1 cellular context compared by ENCODE assay signal in the genomic region with DNA sequence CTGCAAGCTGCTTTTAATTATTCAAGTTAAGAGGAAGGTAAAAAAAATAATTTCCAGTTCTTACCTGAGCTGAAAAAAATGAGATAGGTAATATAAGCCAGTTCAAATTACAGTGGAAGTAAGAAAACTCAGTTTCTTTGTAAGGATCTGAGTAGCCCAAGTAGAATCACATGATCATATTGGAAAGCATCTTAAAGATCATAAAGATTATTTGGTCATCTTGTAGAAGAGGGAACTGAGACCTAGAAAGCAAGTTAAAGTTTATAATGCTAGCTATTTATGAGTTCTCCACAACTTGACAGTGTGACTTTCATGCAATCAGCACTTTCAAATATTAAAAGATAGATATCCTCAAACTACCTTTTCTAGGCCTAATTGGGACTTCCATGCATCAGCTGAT.
TF ChIP-seq lines count a peak whose summit lies in the region.

No MANE protein-coding gene starts in this region.

TF ChIP-seq in HepG2, 621 proteins besides CTCF, POLR2A, EP300 and RAD21 (continued from another document):
- TF ChIP-seq, protein P1, sequence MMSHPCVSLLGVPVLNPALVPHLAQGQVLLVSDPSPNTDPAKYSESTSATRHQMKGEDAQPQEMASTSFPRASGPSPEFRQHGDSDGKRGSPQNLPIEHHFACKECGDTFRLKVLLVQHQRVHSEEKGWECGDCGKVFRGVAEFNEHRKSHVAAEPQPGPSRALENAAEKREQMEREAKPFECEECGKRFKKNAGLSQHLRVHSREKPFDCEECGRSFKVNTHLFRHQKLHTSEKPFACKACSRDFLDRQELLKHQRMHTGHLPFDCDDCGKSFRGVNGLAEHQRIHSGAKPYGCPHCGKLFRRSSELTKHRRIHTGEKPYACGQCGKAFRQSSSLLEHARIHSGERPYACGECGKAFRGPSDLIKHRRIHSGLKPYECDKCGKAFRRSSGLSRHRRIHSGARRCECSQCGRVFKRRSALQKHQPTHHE (CRISPR knock-in tag; IDR thresholded peaks at IDR 0.05; ENCODE audit: borderline replicate concordance) = no peak
- TF ChIP-seq TARDBP (CRISPR knock-in tag; IDR thresholded peaks at IDR 0.05) = no peak
- no peak for TF ChIP-seq CSRNP1 (CRISPR knock-in tag; IDR thresholded peaks at IDR 0.05)
- TF ChIP-seq GTF2F1 (IDR thresholded peaks at IDR 0.05; ENCODE audit: low read length) = no peak
- TF ChIP-seq CBX5 (CRISPR knock-in tag; IDR thresholded peaks at IDR 0.05; ENCODE audit: borderline replicate concordance) = no peak
- no peak for TF ChIP-seq ZNF510 (CRISPR knock-in tag; IDR thresholded peaks at IDR 0.05; ENCODE audit: low read depth)
